Comparison of ENCODE assay signal across 12 cellular contexts in genomic region chr3:102195198-102195948, GRCh38.
A peak's percentile ranks its signal among the peaks of the same experiment; 100 is the strongest.
DNase-seq lines count a peak whose midpoint lies in the region; ATAC-seq and TF ChIP-seq lines count a peak whose summit lies in the region.
"Had no signal": no experiment of that assay in that cellular context is flagged by ENCODE, and none has a peak within 500 bp of the region (broad histone marks: within the 10 kb centered on the region; RNA-seq: fewer than 3 reads in every experiment).

No MANE protein-coding gene starts in this region.

- 93% methylated on average over 2 of the region's 5 CpGs for WGBS in mesenchymal stem cell
- 55 to 66% methylated on average over 5 of the region's 5 CpGs for WGBS in tibial nerve, 2 donors

- H3K9me3 ChIP-seq in colonic mucosa, result no peaks in the 10 kb centered on the region
- H3K9me3 ChIP-seq in muscle layer of duodenum (ENCODE audit: control insufficient read depth in 1 of 2, low read length in 2 of 2), result no peaks in the 10 kb centered on the region
- H3K9me3 ChIP-seq in mesenchymal stem cell (ENCODE audit: control insufficient read depth, low read length), result no peaks in the 10 kb centered on the region
- H3K9me3 ChIP-seq in tibial nerve, result no peaks in the 10 kb centered on the region

- TF ChIP-seq EP300 in tibial nerve (IDR thresholded peaks at IDR 0.05), result no peak

- no peak for TF ChIP-seq POLR2A in tibial nerve (IDR thresholded peaks at IDR 0.05)

- H2BK5ac ChIP-seq in mesenchymal stem cell (ENCODE audit: low read depth, low read length, poor library complexity, severe bottlenecking), result no peak overlapping the region

- no peak overlapping the region for H3K23ac ChIP-seq in mesenchymal stem cell (ENCODE audit: low read length in 2 of 2)

- intact Hi-C loops in colonic mucosa (cut with DNase I), result no loop called here

- H3K18ac ChIP-seq in mesenchymal stem cell (ENCODE audit: low read depth in 1 of 2, low read length in 2 of 2), result no peak overlapping the region

- H4K91ac ChIP-seq in mesenchymal stem cell (ENCODE audit: low read length), result no peak overlapping the region

- H3K4me1 ChIP-seq in colonic mucosa, result no peaks in the 10 kb centered on the region
- H3K4me1 ChIP-seq in muscle layer of duodenum (ENCODE audit: control insufficient read depth in 1 of 2, insufficient read depth in 2 of 2, low read length in 2 of 2), result peaks cover 1 to 5% of the 10 kb centered on the region in 2 donors
- peaks cover 6% of the 10 kb centered on the region for H3K4me1 ChIP-seq in mesenchymal stem cell (ENCODE audit: control insufficient read depth, insufficient read depth, low read depth, low read length)
- no peaks in the 10 kb centered on the region for H3K4me1 ChIP-seq in tibial nerve

- no peak overlapping the region for H3K4ac ChIP-seq in mesenchymal stem cell (ENCODE audit: low read depth in 1 of 2, low read length in 2 of 2)

- ATAC-seq in GM21526 (IDR thresholded peaks at IDR 0.05; ENCODE audit: low FRiP score, unreplicated experiment), result no peak

- H2AK5ac ChIP-seq in mesenchymal stem cell (ENCODE audit: low read length, severe bottlenecking), result no peak overlapping the region

- peak overlapping the region; percentile 34 for H3K27ac ChIP-seq in colonic mucosa
- peak overlapping the region; percentile 52 for H3K27ac ChIP-seq in muscle layer of duodenum (ENCODE audit: low read length)
- no peak overlapping the region for H3K27ac ChIP-seq in mesenchymal stem cell (ENCODE audit: low read length, poor library complexity, severe bottlenecking)
- no peak overlapping the region for H3K27ac ChIP-seq in tibial nerve
- H3K27ac ChIP-seq: SK-N-MC had no signal

- no peaks in the 10 kb centered on the region for H3K79me1 ChIP-seq in mesenchymal stem cell (replicated peaks; ENCODE audit: low read length, poor library complexity, severe bottlenecking)

- H3K27me3 ChIP-seq in colonic mucosa, result no peaks in the 10 kb centered on the region
- no peaks in the 10 kb centered on the region for H3K27me3 ChIP-seq in muscle layer of duodenum (ENCODE audit: low read depth, low read length)
- no peaks in the 10 kb centered on the region for H3K27me3 ChIP-seq in mesenchymal stem cell (ENCODE audit: control insufficient read depth in 1 of 2, insufficient read depth in 1 of 2, low read length in 2 of 2)
- H3K27me3 ChIP-seq in tibial nerve, result no peaks in the 10 kb centered on the region

- no peak overlapping the region for H3K14ac ChIP-seq in mesenchymal stem cell (ENCODE audit: low read length in 2 of 2)

- no peak overlapping the region for H2BK120ac ChIP-seq in mesenchymal stem cell (ENCODE audit: low read depth, low read length)

- TF ChIP-seq CTCF in colonic mucosa (IDR thresholded peaks at IDR 0.05) (no peak), tibial nerve (IDR thresholded peaks at IDR 0.05) (no peak)

- H4K8ac ChIP-seq in mesenchymal stem cell (ENCODE audit: low read length), result no peak overlapping the region

- H3K9ac ChIP-seq in colonic mucosa (ENCODE audit: low read depth in 2 of 2, low read length in 2 of 2) (no peak overlapping the region), mesenchymal stem cell (ENCODE audit: low read length) (no peak overlapping the region)

- H2BK15ac ChIP-seq in mesenchymal stem cell (ENCODE audit: low read depth, poor library complexity, severe bottlenecking), result no peak overlapping the region

- H2BK12ac ChIP-seq in mesenchymal stem cell (ENCODE audit: low read length in 2 of 2), result no peak overlapping the region

- DNase-seq in DMS79 (lab: John Stamatoyannopoulos, UW) (peak; percentile 21), HT-29 (ENCODE audit: low spot score) (peak; percentile 95), colonic mucosa (peak; percentile 50), amniotic stem cell (lab: John Stamatoyannopoulos, UW) (no peak), mesenchymal stem cell (no peak), tibial nerve (ENCODE audit: low spot score in 2 of 2) (no peak)
- DNase-seq: activated CD4-positive, alpha-beta T cell treated with anti-CD3 and anti-CD28 coated beads, Interleukin-2, amount 50 U/mL, for 48 hours; activated naive CD4-positive, alpha-beta T cell treated with anti-CD3 and anti-CD28 coated beads, Interleukin-2, amount 10 ng/mL, durations not matched to agents 7 days and 5 days; NCI-H1436 treated with DMSO at 0.1 percent for 48 hours had no signal

- H3K36me3 ChIP-seq in colonic mucosa, result no peaks in the 10 kb centered on the region
- no peaks in the 10 kb centered on the region for H3K36me3 ChIP-seq in muscle layer of duodenum (ENCODE audit: control insufficient read depth in 1 of 2, insufficient read depth in 2 of 2, low read length in 2 of 2)
- no peaks in the 10 kb centered on the region for H3K36me3 ChIP-seq in mesenchymal stem cell (ENCODE audit: control insufficient read depth in 1 of 2, insufficient read depth in 2 of 2, low read depth in 1 of 2, low read length in 2 of 2)
- H3K36me3 ChIP-seq in tibial nerve, result no peaks in the 10 kb centered on the region

- no peak overlapping the region for H3K4me2 ChIP-seq in mesenchymal stem cell (ENCODE audit: low read length, poor library complexity, severe bottlenecking)

- H3K4me3 ChIP-seq in colonic mucosa (no peak overlapping the region), muscle layer of duodenum (ENCODE audit: low read depth in 1 of 2, low read length in 2 of 2) (no peak overlapping the region), mesenchymal stem cell (ENCODE audit: insufficient read depth in 1 of 2, low read depth in 1 of 2, low read length in 2 of 2) (no peak overlapping the region), tibial nerve (no peak overlapping the region)
- H3K4me3 ChIP-seq: SK-N-MC had no signal

- no peak overlapping the region for H2AFZ ChIP-seq in mesenchymal stem cell (ENCODE audit: low read depth, low read length)

Comparison
In these comparisons a context has a peak if more than half of its experiments do, and no peak if none do; other contexts are left out.
1. DNase-seq: peak in DMS79 (single experiment), HT-29 (single experiment) and colonic mucosa (single experiment); none in amniotic stem cell (single experiment), mesenchymal stem cell (single experiment) and tibial nerve (0 of 2).
2. H3K27ac ChIP-seq: peak in colonic mucosa (single experiment) and muscle layer of duodenum (single experiment); none in mesenchymal stem cell (single experiment) and tibial nerve (0 of 4).